In the genomic region with DNA sequence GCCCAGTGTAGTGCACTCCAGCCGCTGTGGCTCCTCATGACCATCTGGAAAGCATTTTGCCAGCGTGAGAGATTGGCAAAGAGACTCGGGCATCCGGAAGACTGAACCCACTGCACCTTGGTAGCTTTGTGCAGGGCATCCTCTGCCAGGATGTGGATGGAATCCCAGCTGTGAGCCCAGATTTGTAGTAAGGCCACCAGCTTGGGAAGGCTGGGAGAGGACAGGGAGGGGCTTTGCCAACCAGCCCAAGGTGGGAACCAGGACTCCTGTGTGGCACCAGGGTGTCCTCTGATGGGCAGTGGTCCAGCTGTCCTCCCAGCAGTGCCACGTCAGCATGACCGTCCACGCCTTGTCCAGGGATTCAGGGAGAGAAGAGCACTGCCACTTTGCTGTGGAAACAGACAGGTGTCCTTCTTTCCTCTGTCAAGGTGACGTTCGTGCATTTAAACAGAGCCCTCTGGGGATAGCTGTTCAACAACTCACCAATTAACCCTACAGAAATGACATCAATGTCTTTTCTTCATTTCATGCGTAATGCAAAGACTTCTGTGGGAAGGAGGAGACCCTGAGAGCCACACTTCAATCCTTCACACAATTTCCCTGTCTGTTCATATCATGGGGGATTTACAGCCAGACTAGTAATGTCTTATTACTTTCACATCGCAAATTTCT, we compare ENCODE assay signal across 29 cellular contexts. TPM values are rescaled to one million over a fixed set of nuclear protein-coding genes. Genes with fewer than 3 reads are reported as not detected.
DNase-seq lines count a peak whose midpoint lies in the region; ATAC-seq and TF ChIP-seq lines count a peak whose summit lies in the region.
"Had no signal": no experiment of that assay in that cellular context is flagged by ENCODE, and none has a peak within 500 bp of the region (broad histone marks: within the 10 kb centered on the region; RNA-seq: fewer than 3 reads in every experiment).

No MANE protein-coding gene starts in this region.

- H3K36me3 ChIP-seq in tibial artery = peaks cover 30 to 34% (median 30%) of the 10 kb centered on the region in 3 donors
- H3K36me3 ChIP-seq: gastrocnemius medialis, uterus had no signal

- TF ChIP-seq CTCF in chondrocyte (IDR thresholded peaks at IDR 0.05) (no peak), tibial artery (IDR thresholded peaks at IDR 0.05) (no peak)
- TF ChIP-seq CTCF in activated CD8-positive, alpha-beta T cell treated with anti-CD3 and anti-CD28 coated beads for 36 hours (IDR thresholded peaks at IDR 0.05) = no peak

- H3K4me3 Mint-ChIP-seq in chondrocyte (ENCODE audit: unreplicated experiment) = no peak overlapping the region
- H3K4me3 Mint-ChIP-seq in activated CD8-positive, alpha-beta T cell treated with anti-CD3 and anti-CD28 coated beads for 36 hours = no peak overlapping the region
- H3K4me3 Mint-ChIP-seq: activated naive CD4-positive, alpha-beta T cell treated with anti-CD3 and anti-CD28 coated beads for 36 hours; brain; CD4-positive, alpha-beta T cell; IgD-negative memory B cell had no signal

- CTCF ChIA-PET in activated CD8-positive, alpha-beta T cell treated with anti-CD3 and anti-CD28 coated beads for 36 hours (lab: Charles Lee) = no interaction called here

- H3K9me3 ChIP-seq in tibial artery = peaks cover 0 to 8% (median 2%) of the 10 kb centered on the region in 3 donors
- H3K9me3 ChIP-seq: gastrocnemius medialis, uterus had no signal

- peak; percentile 13 for DNase-seq in activated CD8-positive, alpha-beta memory T cell treated with anti-CD3 and anti-CD28 coated beads, Interleukin-2, amount 50 U/mL, for 48 hours
- no peak for DNase-seq in activated CD8-positive, alpha-beta memory T cell treated with anti-CD3 and anti-CD28 coated beads, Interleukin-2, amount 50 U/mL, for 4 hours
- DNase-seq in chondrocyte (ENCODE audit: low spot score) (peak; percentile 43), mesenteric fat pad (ENCODE audit: low spot score) (peak; percentile 65), tibial artery (peak; percentile 19 to 60)
- DNase-seq in activated CD8-positive, alpha-beta T cell treated with anti-CD3 and anti-CD28 coated beads for 36 hours = no peak
- DNase-seq: activated CD4-positive, alpha-beta T cell treated with anti-CD3 and anti-CD28 coated beads for 4 hours; activated naive CD4-positive, alpha-beta T cell treated with anti-CD3 and anti-CD28 coated beads for 36 hours; cerebellar nuclear complex; hippocampal formation; left cardiac atrium; mesenchymal stem cell; NCI-H146; NCI-H2107; NCI-H345; NCI-H69; SIG-M5; stimulated activated naive CD4-positive, alpha-beta T cell had no signal

- POLR2A ChIA-PET in activated CD8-positive, alpha-beta T cell treated with anti-CD3 and anti-CD28 coated beads for 36 hours (lab: Charles Lee) = no interaction called here

- peaks cover 15% of the 10 kb centered on the region for H3K27me3 Mint-ChIP-seq in chondrocyte (ENCODE audit: low read depth)
- H3K27me3 Mint-ChIP-seq in activated CD8-positive, alpha-beta T cell treated with anti-CD3 and anti-CD28 coated beads for 36 hours = no peaks in the 10 kb centered on the region
- H3K27me3 Mint-ChIP-seq: brain had no signal

- H3K36me3 Mint-ChIP-seq in chondrocyte (ENCODE audit: low read depth) = no peaks in the 10 kb centered on the region
- H3K36me3 Mint-ChIP-seq in activated CD8-positive, alpha-beta T cell treated with anti-CD3 and anti-CD28 coated beads for 36 hours (ENCODE audit: low read depth) = no peaks in the 10 kb centered on the region
- H3K36me3 Mint-ChIP-seq: brain, IgD-negative memory B cell had no signal

- ATAC-seq in GM21515 (IDR thresholded peaks at IDR 0.05; ENCODE audit: unreplicated experiment) (no peak), HG03460 (IDR thresholded peaks at IDR 0.05; ENCODE audit: unreplicated experiment) (no peak)
- ATAC-seq in activated CD8-positive, alpha-beta T cell treated with anti-CD3 and anti-CD28 coated beads for 36 hours = no peak
- ATAC-seq: HCT116 had no signal

- no peak overlapping the region for H3K4me3 ChIP-seq in tibial artery
- H3K4me3 ChIP-seq: gastrocnemius medialis, uterus had no signal

- H3K27me3 ChIP-seq in tibial artery = no peaks in the 10 kb centered on the region
- H3K27me3 ChIP-seq: gastrocnemius medialis, uterus had no signal

- H3K27ac Mint-ChIP-seq in chondrocyte (ENCODE audit: unreplicated experiment) = no peak overlapping the region
- H3K27ac Mint-ChIP-seq in activated CD8-positive, alpha-beta T cell treated with anti-CD3 and anti-CD28 coated beads for 36 hours = no peak overlapping the region
- H3K27ac Mint-ChIP-seq: activated naive CD4-positive, alpha-beta T cell treated with anti-CD3 and anti-CD28 coated beads for 36 hours; CD4-positive, alpha-beta T cell; IgD-negative memory B cell had no signal

- no peaks in the 10 kb centered on the region for H3K9me3 Mint-ChIP-seq in chondrocyte (ENCODE audit: low read depth)
- H3K9me3 Mint-ChIP-seq in activated CD8-positive, alpha-beta T cell treated with anti-CD3 and anti-CD28 coated beads for 36 hours = no peaks in the 10 kb centered on the region
- H3K9me3 Mint-ChIP-seq: activated naive CD4-positive, alpha-beta T cell treated with anti-CD3 and anti-CD28 coated beads for 36 hours; CD4-positive, alpha-beta T cell; IgD-negative memory B cell had no signal

- no peaks in the 10 kb centered on the region for H3K4me1 Mint-ChIP-seq in chondrocyte (ENCODE audit: low read depth)
- H3K4me1 Mint-ChIP-seq in activated CD8-positive, alpha-beta T cell treated with anti-CD3 and anti-CD28 coated beads for 36 hours (ENCODE audit: low read depth) = no peaks in the 10 kb centered on the region
- H3K4me1 Mint-ChIP-seq: IgD-negative memory B cell had no signal

- intact Hi-C loops in tibial artery (cut with DNase I; ENCODE audit: low total_unique reads) = no loop called here
- intact Hi-C loops in activated CD8-positive, alpha-beta T cell treated with anti-CD3 and anti-CD28 coated beads for 36 hours (cut with micrococcal nuclease) = no loop called here

- no peak overlapping the region for H3K27ac ChIP-seq in tibial artery
- H3K27ac ChIP-seq: uterus had no signal

- peaks cover 0 to 22% (median 2%) of the 10 kb centered on the region in 4 donors for H3K4me1 ChIP-seq in tibial artery
- H3K4me1 ChIP-seq: uterus had no signal

RNA-seq across cellular contexts. Expression of gene KLF15, which starts 19.1 kb away (rescaled TPM):
- total RNA-seq in chondrocyte = 0.41 to 1.8 TPM (median 1.3 TPM) in 3 replicates
- 53.8 TPM for total RNA-seq in mesenteric fat pad
- total RNA-seq in activated CD8-positive, alpha-beta T cell treated with anti-CD3 and anti-CD28 coated beads for 36 hours = under 1 TPM in 1 of 2 experiments, not detected in 1; 0.11 TPM
- total RNA-seq: T-helper 2 cell treated with Interferon-gamma antibody and Interleukin-4, amounts not matched to agents 100 ng/mL and 5 ng/mL, for 36 hours had no signal

RNA-seq across cellular contexts. Expression of gene CFAP100, which starts 56.6 kb away (rescaled TPM):
- total RNA-seq in chondrocyte (not detected in 3 replicates), mesenteric fat pad (not detected)
- not detected for total RNA-seq in activated CD8-positive, alpha-beta T cell treated with anti-CD3 and anti-CD28 coated beads for 36 hours
- total RNA-seq: A673; activated naive CD4-positive, alpha-beta T cell treated with anti-CD3 and anti-CD28 coated beads for 36 hours; CD4-positive, alpha-beta T cell; endothelial cell of umbilical vein; gastrocnemius medialis; left cardiac atrium; T-helper 2 cell treated with Interferon-gamma antibody and Interleukin-4, amounts not matched to agents 100 ng/mL and 5 ng/mL, for 36 hours had no signal

Comparison
In these comparisons a context has a peak if more than half of its experiments do, and no peak if none do; other contexts are left out.
1. DNase-seq: peak in activated CD8-positive, alpha-beta memory T cell treated with anti-CD3 and anti-CD28 coated beads, Interleukin-2, amount 50 U/mL, for 48 hours (single experiment), chondrocyte (single experiment), mesenteric fat pad (single experiment) and tibial artery (2 of 2); none in activated CD8-positive, alpha-beta memory T cell treated with anti-CD3 and anti-CD28 coated beads, Interleukin-2, amount 50 U/mL, for 4 hours (single experiment) and activated CD8-positive, alpha-beta T cell treated with anti-CD3 and anti-CD28 coated beads for 36 hours (single experiment).
2. RNA of gene KLF15, which starts 19.1 kb away (total RNA-seq): 53.8 TPM in mesenteric fat pad (single experiment); 0.41 to 1.8 TPM in chondrocyte and 0.11 TPM in activated CD8-positive, alpha-beta T cell treated with anti-CD3 and anti-CD28 coated beads for 36 hours; every median in the first group is over 10 times any median in the second.